Comparison of ENCODE assay signal across 8 cellular contexts in genomic region chr1:227192163-227192562, GRCh38.
DNase-seq lines count a peak whose midpoint lies in the region; ATAC-seq lines count a peak whose summit lies in the region.

No MANE protein-coding gene starts in this region.

- no peaks in the 10 kb centered on the region for H3K9me3 Mint-ChIP-seq in activated T-cell treated with anti-CD3 and anti-CD28 coated beads, Interleukin-2, amount 50 U/mL, for 24 hours

- H3K27me3 Mint-ChIP-seq in activated T-cell treated with anti-CD3 and anti-CD28 coated beads, Interleukin-2, amount 50 U/mL, for 24 hours: peaks cover 20% of the 10 kb centered on the region

- peaks cover 6% of the 10 kb centered on the region for H3K4me1 Mint-ChIP-seq in activated T-cell treated with anti-CD3 and anti-CD28 coated beads, Interleukin-2, amount 50 U/mL, for 24 hours (ENCODE audit: low read depth)

- ATAC-seq in HG03097 (IDR thresholded peaks at IDR 0.05; ENCODE audit: low FRiP score, unreplicated experiment): peak; percentile 72
- ATAC-seq in HG03095 (IDR thresholded peaks at IDR 0.05; ENCODE audit: unreplicated experiment): no peak

- peak overlapping the region; percentile 7 for H3K27ac Mint-ChIP-seq in activated T-cell treated with anti-CD3 and anti-CD28 coated beads, Interleukin-2, amount 50 U/mL, for 24 hours

- DNase-seq in activated naive CD4-positive, alpha-beta T cell treated with Interleukin-2 at 50 U/mL for 16 hours: peak; percentile 40
- DNase-seq in activated naive CD4-positive, alpha-beta T cell (lab: John Stamatoyannopoulos, UW): no peak
- DNase-seq in activated T-cell treated with anti-CD3 and anti-CD28 coated beads, Interleukin-2, amount 50 U/mL, for 24 hours: peak; percentile 31
- DNase-seq in iPS-NIHi7 (ENCODE audit: extremely low spot score) (peak; percentile 23), NCI-H1092 treated with DMSO at 0.1 percent for 48 hours (lab: John Stamatoyannopoulos, UW) (no peak)
- no peak for DNase-seq in activated effector memory CD4-positive, alpha-beta T cell treated with anti-CD3 and anti-CD28 coated beads, Interleukin-2, amount 50 U/mL, for 16 hours

- H3K36me3 Mint-ChIP-seq in activated T-cell treated with anti-CD3 and anti-CD28 coated beads, Interleukin-2, amount 50 U/mL, for 24 hours (ENCODE audit: low read depth): no peaks in the 10 kb centered on the region

- no peak overlapping the region for H3K4me3 Mint-ChIP-seq in activated T-cell treated with anti-CD3 and anti-CD28 coated beads, Interleukin-2, amount 50 U/mL, for 24 hours

Comparison
In these comparisons a context has a peak if more than half of its experiments do, and no peak if none do; other contexts are left out.
1. DNase-seq: peak in activated naive CD4-positive, alpha-beta T cell treated with Interleukin-2 at 50 U/mL for 16 hours (single experiment), activated T-cell treated with anti-CD3 and anti-CD28 coated beads, Interleukin-2, amount 50 U/mL, for 24 hours (single experiment) and iPS-NIHi7 (single experiment); none in activated naive CD4-positive, alpha-beta T cell (0 of 4), NCI-H1092 treated with DMSO at 0.1 percent for 48 hours (single experiment) and activated effector memory CD4-positive, alpha-beta T cell treated with anti-CD3 and anti-CD28 coated beads, Interleukin-2, amount 50 U/mL, for 16 hours (single experiment).